ENCODE assay signal across 22 cellular contexts in genomic region chr2:72950558-72951255, GRCh38. TPM values are rescaled to one million over a fixed set of nuclear protein-coding genes. Genes with fewer than 3 reads are reported as not detected.
"Had no signal": no experiment of that assay in that cellular context is flagged by ENCODE, and none has a peak within 500 bp of the region (broad histone marks: within the 10 kb centered on the region; RNA-seq: fewer than 3 reads in every experiment).

No MANE protein-coding gene starts in this region.

- H3K36me3 ChIP-seq: ascending aorta, breast epithelium, right atrium auricular region, uterus had no signal

- DNase-seq: activated CD4-positive, alpha-beta T cell treated with anti-CD3 and anti-CD28 coated beads, Interleukin-2, amount 50 U/mL, for 48 hours; activated naive CD4-positive, alpha-beta T cell treated with anti-CD3 and anti-CD28 coated beads, Interleukin-2, amount 10 ng/mL, durations not matched to agents 7 days and 5 days; cerebellar nuclear complex; effector memory CD8-positive, alpha-beta T cell; foreskin melanocyte; head of caudate nucleus; left ventricle myocardium superior; natural killer cell; nucleus accumbens; uterus had no signal

- H3K27ac ChIP-seq: ascending aorta, breast epithelium, epithelial cell of prostate, right atrium auricular region, uterus, VCaP had no signal

- H3K27me3 ChIP-seq: ascending aorta, breast epithelium, right atrium auricular region, uterus had no signal

- H3K27me3 Mint-ChIP-seq: activated T-helper 17 cell treated with anti-CD3 and anti-CD28 coated beads, Interleukin-2, amount 50 U/mL, for 72 hours; effector memory CD8-positive, alpha-beta T cell had no signal

- H3K9me3 ChIP-seq: ascending aorta, breast epithelium, right atrium auricular region, uterus had no signal

- H3K27ac Mint-ChIP-seq: activated naive CD4-positive, alpha-beta T cell treated with anti-CD3 and anti-CD28 coated beads, Interleukin-2, amount 10 ng/mL, durations not matched to agents 7 days and 5 days; activated T-helper 17 cell treated with anti-CD3 and anti-CD28 coated beads, Interleukin-2, amount 50 U/mL, for 72 hours; dendritic cell treated with granulocyte-macrophage colony-stimulating factor and Interleukin-4, amounts not matched to agents 40 ng/mL and 50 ng/mL, for 4 days; effector memory CD8-positive, alpha-beta T cell; memory B cell; natural killer cell had no signal

- ATAC-seq: activated T-helper 17 cell treated with anti-CD3 and anti-CD28 coated beads, Interleukin-2, amount 50 U/mL, for 72 hours; effector memory CD8-positive, alpha-beta T cell; left ventricle myocardium superior; natural killer cell had no signal

- H3K4me1 ChIP-seq: ascending aorta, breast epithelium, right atrium auricular region, uterus had no signal

- H3K4me1 Mint-ChIP-seq: memory B cell had no signal

- FAIRE-seq: keratinocyte had no signal

- H3K4me3 Mint-ChIP-seq: activated naive CD4-positive, alpha-beta T cell treated with anti-CD3 and anti-CD28 coated beads, Interleukin-2, amount 10 ng/mL, durations not matched to agents 7 days and 5 days; activated T-helper 17 cell treated with anti-CD3 and anti-CD28 coated beads, Interleukin-2, amount 50 U/mL, for 72 hours; dendritic cell treated with granulocyte-macrophage colony-stimulating factor and Interleukin-4, amounts not matched to agents 40 ng/mL and 50 ng/mL, for 4 days; effector memory CD8-positive, alpha-beta T cell; memory B cell; natural killer cell had no signal

- H3K4me3 ChIP-seq: ascending aorta, breast epithelium, right atrium auricular region, uterus had no signal

- H3K36me3 Mint-ChIP-seq: activated naive CD4-positive, alpha-beta T cell treated with anti-CD3 and anti-CD28 coated beads, Interleukin-2, amount 10 ng/mL, durations not matched to agents 7 days and 5 days; natural killer cell had no signal

- H3K9me3 Mint-ChIP-seq: activated naive CD4-positive, alpha-beta T cell treated with anti-CD3 and anti-CD28 coated beads, Interleukin-2, amount 10 ng/mL, durations not matched to agents 7 days and 5 days; activated T-helper 17 cell treated with anti-CD3 and anti-CD28 coated beads, Interleukin-2, amount 50 U/mL, for 72 hours; dendritic cell treated with granulocyte-macrophage colony-stimulating factor and Interleukin-4, amounts not matched to agents 40 ng/mL and 50 ng/mL, for 4 days; effector memory CD8-positive, alpha-beta T cell; memory B cell; natural killer cell had no signal

RNA-seq across cellular contexts. Expression of gene EMX1, which starts 33.4 kb away (rescaled TPM):
- total RNA-seq: activated T-helper 17 cell treated with anti-CD3 and anti-CD28 coated beads, Interleukin-2, amount 50 U/mL, for 72 hours; ascending aorta; fibroblast of lung; left ventricle myocardium superior; natural killer cell; posterior vena cava; T-helper 1 cell treated with Interleukin-12 subunit alpha and Interleukin-12 subunit beta and Interleukin-4 antibody, amounts not matched to agents 30 ng/mL and 1 ng/mL, for 36 hours had no signal
- polyA plus RNA-seq: fibroblast of lung, keratinocyte had no signal
